In genomic region chr5:130198927-130199326, GRCh38 we compare ENCODE assay signal across 9 cellular contexts.
DNase-seq lines count a peak whose midpoint lies in the region; ATAC-seq, FAIRE-seq and TF ChIP-seq lines count a peak whose summit lies in the region.
"Had no signal": no experiment of that assay in that cellular context is flagged by ENCODE, and none has a peak within 500 bp of the region (broad histone marks: within the 10 kb centered on the region; RNA-seq: fewer than 3 reads in every experiment).

No MANE protein-coding gene starts in this region.

- no peak for TF ChIP-seq POLR2A in A549 (IDR thresholded peaks at IDR 0.05; ENCODE audit: low read length)

- FAIRE-seq in A549 (lab: Jason Lieb, UNC): peak; percentile 39

- H3K4me1 ChIP-seq in A549: no peaks in the 10 kb centered on the region

- no peak overlapping the region for H3K4me3 ChIP-seq in A549

- H3K9me3 ChIP-seq in A549: no peaks in the 10 kb centered on the region; the same call in 2 of the 3 replicates

- no peak overlapping the region for H3K27ac ChIP-seq in A549

- H3K4me2 ChIP-seq in A549: no peak overlapping the region

- POLR2A ChIA-PET in A549 (lab: Yijun Ruan, JAX): no interaction called here

- peak; percentile 22 to 50; a peak in 3 of 5 replicates for TF ChIP-seq RAD21 in A549 (conservative IDR thresholded peaks at IDR 0.05 in 1 of 2, IDR thresholded peaks at IDR 0.05 in 1 of 2)

- WGBS in A549 (ENCODE audit: missing lambda C conversion rate): 15% methylated on average over 3 of the region's 3 CpGs

- DNase-seq in A549 (ENCODE audit: low read depth in 1 of 2, low spot score in 1 of 2) (peak; percentile 28 to 68), cerebellar cortex (ENCODE audit: low spot score) (peak; percentile 19), CD1c-positive myeloid dendritic cell (ENCODE audit: extremely low spot score) (no peak)
- DNase-seq: activated CD4-positive, alpha-beta T cell treated with anti-CD3 and anti-CD28 coated beads, Interleukin-2, amount 50 U/mL, for 1 hour had no signal

- TF ChIP-seq EP300 in A549 (IDR thresholded peaks at IDR 0.05): no peak

- no peak for TF ChIP-seq CTCF in A549 (IDR thresholded peaks at IDR 0.05)

- ATAC-seq in A549 (peak; percentile 82 to 87; a peak in 5 of 6 replicates), GM18499 (IDR thresholded peaks at IDR 0.05; ENCODE audit: insufficient read depth, unreplicated experiment) (peak; percentile 80), HG03457 (IDR thresholded peaks at IDR 0.05; ENCODE audit: unreplicated experiment) (peak; percentile 79), HG03139 (IDR thresholded peaks at IDR 0.05; ENCODE audit: unreplicated experiment) (no peak), GM18858 (IDR thresholded peaks at IDR 0.05; ENCODE audit: unreplicated experiment) (no peak), GM18907 (IDR thresholded peaks at IDR 0.05; ENCODE audit: unreplicated experiment) (no peak)

- CTCF ChIA-PET in A549 (lab: Yijun Ruan, JAX): no interaction called here

TF ChIP-seq in A549, 52 proteins besides CTCF, POLR2A, EP300 and RAD21:
- peak; percentile 45; the same call in 2 of the 3 replicates for TF ChIP-seq SMC3 (IDR thresholded peaks at IDR 0.05)
- TF ChIP-seq NPAS2 (CRISPR knock-in tag; IDR thresholded peaks at IDR 0.05; ENCODE audit: borderline replicate concordance): no peak
- no peak for TF ChIP-seq REST (IDR thresholded peaks at IDR 0.05)
- TF ChIP-seq ESRRA (IDR thresholded peaks at IDR 0.05; ENCODE audit: borderline replicate concordance, low read length): no peak
- TF ChIP-seq JUN (IDR thresholded peaks at IDR 0.05): no peak
- no peak for TF ChIP-seq TP53 (CRISPR knock-in tag; IDR thresholded peaks at IDR 0.05)

Comparison
In these comparisons a context has a peak if more than half of its experiments do, and no peak if none do; other contexts are left out.
1. ATAC-seq: peak in A549 (2 of 2), GM18499 (single experiment) and HG03457 (single experiment); none in HG03139 (single experiment), GM18858 (single experiment) and GM18907 (single experiment).